In genomic region chr14:74478996-74479635, GRCh38 we compare ENCODE assay signal across 9 cellular contexts. TPM values are rescaled to one million over a fixed set of nuclear protein-coding genes. Genes with fewer than 3 reads are reported as not detected.
DNase-seq lines count a peak whose midpoint lies in the region; ATAC-seq and TF ChIP-seq lines count a peak whose summit lies in the region.
"Had no signal": no experiment of that assay in that cellular context is flagged by ENCODE, and none has a peak within 500 bp of the region (broad histone marks: within the 10 kb centered on the region; RNA-seq: fewer than 3 reads in every experiment).

No MANE protein-coding gene starts in this region.

- intact Hi-C loops in adrenal gland (cut with DNase I) = loop anchor here (5.0 to 10.0 kb wide), 2 partner anchors 114 to 117 kb away; no protein-coding TSS in a partner anchor
- intact Hi-C loops in left lung (cut with DNase I) = no loop called here

- DNase-seq in Ammon's horn (ENCODE audit: low spot score) (peak; percentile 51), HuH-7 (ENCODE audit: low spot score) (peak; percentile 12), adrenal gland (no peak), left lung (no peak), 8988T (no peak), UCSD-AML1 (lab: John Stamatoyannopoulos, UW; ENCODE audit: unreplicated experiment) (no peak)
- DNase-seq in stimulated activated naive CD8-positive, alpha-beta T cell treated with anti-CD3 and anti-CD28 coated beads, Interleukin-15, Interleukin-2, amounts not matched to agents 100 U/mL and 50 U/mL, for 24 hours = no peak
- DNase-seq: ovary had no signal

- no peaks in the 10 kb centered on the region for H3K27me3 ChIP-seq in adrenal gland
- H3K27me3 ChIP-seq in left lung = no peaks in the 10 kb centered on the region
- H3K27me3 ChIP-seq: ovary had no signal

- peak; percentile 41 for ATAC-seq in left lung
- no peak for ATAC-seq in stimulated activated naive CD8-positive, alpha-beta T cell treated with anti-CD3 and anti-CD28 coated beads, Interleukin-15, Interleukin-2, amounts not matched to agents 100 U/mL and 50 U/mL, for 24 hours
- no peak for ATAC-seq in HG03469 (IDR thresholded peaks at IDR 0.05; ENCODE audit: unreplicated experiment)

- H3K27ac ChIP-seq in adrenal gland (no peak overlapping the region), left lung (no peak overlapping the region)
- H3K27ac ChIP-seq: ovary had no signal

- H3K4me1 ChIP-seq in adrenal gland (replicated peaks in 1 of 2) (peaks cover 10 to 31% of the 10 kb centered on the region in 2 donors), left lung (peaks cover 0 to 6% of the 10 kb centered on the region in 2 donors)

- H3K36me3 ChIP-seq in adrenal gland (replicated peaks in 1 of 2) (peaks cover 0 to 39% of the 10 kb centered on the region in 2 donors), left lung (peaks cover 0 to 93% of the 10 kb centered on the region in 2 donors)
- H3K36me3 ChIP-seq: ovary had no signal

- TF ChIP-seq CTCF in adrenal gland (IDR thresholded peaks at IDR 0.05) (peak; percentile 25 to 63 (median 54)), left lung (IDR thresholded peaks at IDR 0.05) (peak; percentile 26 to 50)

- H3K4me3 ChIP-seq in adrenal gland (no peak overlapping the region), left lung (no peak overlapping the region)
- H3K4me3 ChIP-seq: ovary had no signal

- no peaks in the 10 kb centered on the region for H3K9me3 ChIP-seq in adrenal gland (replicated peaks in 1 of 3)
- H3K9me3 ChIP-seq in left lung = no peaks in the 10 kb centered on the region
- H3K9me3 ChIP-seq: ovary had no signal

- TF ChIP-seq POLR2A in adrenal gland (IDR thresholded peaks at IDR 0.05) = no peak

- 95 to 100% (median 96%) methylated on average over 2 of the region's 2 CpGs for WGBS in adrenal gland, 4 donors

RNA-seq across cellular contexts. Expression of gene NPC2, which starts 14.0 kb away (rescaled TPM):
- total RNA-seq in adrenal gland (1,000 to 10,000 TPM in 1 of 8 donors, 100 to 1,000 TPM in 7; 271 to 1,243 (median 371) TPM), left lung (1,000 to 10,000 TPM in 1 of 2 donors, 100 to 1,000 TPM in 1; 967 to 1,413 TPM)
- 100 to 1,000 TPM; 179 to 375 (median 297) TPM for polyA plus RNA-seq in adrenal gland

RNA-seq across cellular contexts. Expression of gene ISCA2, which starts 14.4 kb away (rescaled TPM):
- total RNA-seq in adrenal gland (10 to 100 TPM; 13.2 to 63.6 (median 47.4) TPM), left lung (10 to 100 TPM; 22.7 to 27.7 TPM)
- 10 to 100 TPM; 20.7 to 50.4 (median 21.5) TPM for polyA plus RNA-seq in adrenal gland

RNA-seq across cellular contexts. Expression of gene SYNDIG1L, which starts 53.1 kb away (rescaled TPM):
- total RNA-seq in adrenal gland (under 1 TPM in 3 of 8 donors, not detected in 5; 0.14 to 0.51 (median 0.23) TPM), left lung (under 1 TPM; 0.39 to 0.87 TPM)
- polyA plus RNA-seq in adrenal gland = under 1 TPM; 0.05 to 0.27 (median 0.24) TPM

Comparison
In these comparisons a context has a peak if more than half of its experiments do, and no peak if none do; other contexts are left out.
1. DNase-seq: peak in Ammon's horn (single experiment) and HuH-7 (single experiment); none in adrenal gland (0 of 7), left lung (0 of 2), stimulated activated naive CD8-positive, alpha-beta T cell treated with anti-CD3 and anti-CD28 coated beads, Interleukin-15, Interleukin-2, amounts not matched to agents 100 U/mL and 50 U/mL, for 24 hours (single experiment), 8988T (single experiment) and UCSD-AML1 (single experiment).
2. intact Hi-C loops: an anchor here in adrenal gland (5.0 to 10.0 kb wide); none called in left lung.